9 cellular contexts compared by ENCODE assay signal in the genomic region with DNA sequence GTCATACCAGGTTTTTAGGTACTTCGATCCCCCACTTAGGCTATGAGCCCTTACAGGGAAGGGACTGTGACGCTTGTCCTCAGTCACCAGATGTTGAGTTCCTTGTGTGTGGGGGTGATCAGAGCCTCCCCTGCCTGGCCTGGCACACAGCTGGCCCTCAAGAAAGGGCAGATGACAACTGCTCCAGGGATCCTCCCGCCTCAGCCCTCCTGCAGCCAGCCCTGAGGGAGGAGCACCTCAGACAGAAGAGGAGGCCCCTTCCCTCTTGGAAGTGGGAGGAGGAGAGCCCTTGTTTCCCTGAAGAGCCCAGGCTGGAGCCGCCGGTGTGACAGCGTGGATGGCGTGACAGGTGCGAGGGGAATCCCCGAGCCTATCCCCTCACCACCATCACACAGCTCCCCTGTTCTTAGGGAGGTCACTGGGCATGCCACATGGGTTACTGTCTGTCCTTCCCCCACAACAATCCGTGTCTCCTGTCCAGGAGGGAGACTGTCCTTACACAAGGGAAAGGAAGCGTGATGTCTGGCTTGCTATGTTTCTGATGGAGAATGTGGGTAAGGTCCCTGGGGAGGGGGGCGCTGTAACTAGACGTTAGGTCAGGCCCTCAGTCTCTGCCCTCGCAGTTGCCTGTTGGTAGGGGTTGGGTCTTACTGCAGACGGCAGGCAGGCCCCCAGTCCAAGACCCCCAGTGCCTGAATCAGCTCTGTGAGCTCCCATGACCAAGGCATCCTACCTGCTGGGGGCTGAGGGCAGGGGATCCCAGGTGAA. TPM values are rescaled to one million over a fixed set of nuclear protein-coding genes. Genes with fewer than 3 reads are reported as not detected.
DNase-seq lines count a peak whose midpoint lies in the region; ATAC-seq and TF ChIP-seq lines count a peak whose summit lies in the region.
"Had no signal": no experiment of that assay in that cellular context is flagged by ENCODE, and none has a peak within 500 bp of the region (broad histone marks: within the 10 kb centered on the region; RNA-seq: fewer than 3 reads in every experiment).

No MANE protein-coding gene starts in this region.

- no peaks in the 10 kb centered on the region for H3K79me1 ChIP-seq in mesendoderm (ENCODE audit: low read length)

- H2BK5ac ChIP-seq in mesendoderm (ENCODE audit: low read length), result no peak overlapping the region

- H2AK5ac ChIP-seq in mesendoderm (ENCODE audit: low read length), result no peak overlapping the region

- H3K4me3 ChIP-seq in CD8-positive, alpha-beta T cell (ENCODE audit: low read depth, low read length), result peak overlapping the region; percentile 42
- H3K4me3 ChIP-seq in NB4 (ENCODE audit: low read depth, low read length) (no peak overlapping the region), esophagus muscularis mucosa (peak overlapping the region in 2 of 4 donors; percentile 36 to 42), sigmoid colon (peak overlapping the region in 3 of 4 donors; percentile 6 to 48 (median 42)), mesendoderm (ENCODE audit: low read length) (no peak overlapping the region)
- H3K4me3 ChIP-seq: cardiac muscle cell had no signal

- H3K4me2 ChIP-seq in mesendoderm (ENCODE audit: low read length), result no peak overlapping the region

- intact Hi-C loops in CD8-positive, alpha-beta T cell (cut with DNase I, micrococcal nuclease), result loop anchor here (2.0 to 5.0 kb wide), 3 partner anchors 17 to 1261 kb away; a partner anchor contains a TSS
- intact Hi-C loops in esophagus muscularis mucosa (cut with DNase I), result no loop called here
- intact Hi-C loops in sigmoid colon (cut with DNase I), result no loop called here

- H3K27ac ChIP-seq in CD8-positive, alpha-beta T cell (ENCODE audit: low read depth, low read length), result peak overlapping the region; percentile 85
- H3K27ac ChIP-seq in esophagus muscularis mucosa (replicated peaks in 1 of 4) (peak overlapping the region; percentile 45 to 67 (median 56)), sigmoid colon (peak overlapping the region; percentile 52 to 80 (median 74)), mesendoderm (ENCODE audit: low read depth, low read length) (no peak overlapping the region)
- H3K27ac ChIP-seq: cardiac muscle cell had no signal

- no peak overlapping the region for H3K4ac ChIP-seq in mesendoderm (ENCODE audit: low read depth, low read length)

- no peak overlapping the region for H3K23ac ChIP-seq in mesendoderm (ENCODE audit: low read length)

- peaks cover 42% of the 10 kb centered on the region for H3K4me1 ChIP-seq in CD8-positive, alpha-beta T cell (ENCODE audit: insufficient read depth, low read length)
- peaks cover 0 to 46% (median 44%) of the 10 kb centered on the region in 4 donors for H3K4me1 ChIP-seq in esophagus muscularis mucosa
- peaks cover 0 to 48% (median 42%) of the 10 kb centered on the region in 4 donors for H3K4me1 ChIP-seq in sigmoid colon
- H3K4me1 ChIP-seq in mesendoderm (ENCODE audit: control insufficient read depth, low read depth, low read length), result no peaks in the 10 kb centered on the region

- H3K4me3 Mint-ChIP-seq in CD8-positive, alpha-beta T cell, result peak overlapping the region; percentile 84
- H3K4me3 Mint-ChIP-seq in chondrocyte (ENCODE audit: unreplicated experiment), result no peak overlapping the region

- TF ChIP-seq POLR2A in NB4 (IDR thresholded peaks at IDR 0.05; ENCODE audit: extremely low read depth, insufficient read length) (no peak), esophagus muscularis mucosa (IDR thresholded peaks at IDR 0.05; ENCODE audit: low read depth) (no peak), sigmoid colon (IDR thresholded peaks at IDR 0.05) (no peak)

- no peak overlapping the region for H4K8ac ChIP-seq in mesendoderm (ENCODE audit: low read depth, low read length)

- peaks cover 7% of the 10 kb centered on the region for H3K36me3 Mint-ChIP-seq in CD8-positive, alpha-beta T cell
- H3K36me3 Mint-ChIP-seq in chondrocyte (ENCODE audit: low read depth), result peaks cover 18% of the 10 kb centered on the region

- H3K9ac ChIP-seq in mesendoderm (ENCODE audit: low read length), result no peak overlapping the region

- H3K27me3 Mint-ChIP-seq in CD8-positive, alpha-beta T cell (ENCODE audit: low read depth), result no peaks in the 10 kb centered on the region
- H3K27me3 Mint-ChIP-seq in chondrocyte (ENCODE audit: low read depth), result no peaks in the 10 kb centered on the region

- DNase-seq in CD8-positive, alpha-beta T cell, result peak in 2 of 7 experiments; percentile 16 to 27
- DNase-seq in NB4 (ENCODE audit: low read depth) (peak; percentile 86), esophagus muscularis mucosa (ENCODE audit: extremely low spot score) (no peak), sigmoid colon (no peak), COLO668 (lab: John Stamatoyannopoulos, UW; ENCODE audit: unreplicated experiment) (no peak), chondrocyte (ENCODE audit: low spot score) (no peak), mesenteric fat pad (ENCODE audit: low spot score) (no peak), mesendoderm (no peak)

- H3K27me3 ChIP-seq in CD8-positive, alpha-beta T cell (ENCODE audit: insufficient read depth, low read length), result no peaks in the 10 kb centered on the region
- H3K27me3 ChIP-seq in esophagus muscularis mucosa (no peaks in the 10 kb centered on the region), sigmoid colon (no peaks in the 10 kb centered on the region), mesendoderm (ENCODE audit: insufficient read depth, low read length, poor library complexity) (no peaks in the 10 kb centered on the region)
- H3K27me3 ChIP-seq: cardiac muscle cell had no signal

- POLR2A ChIA-PET in CD8-positive, alpha-beta T cell (lab: Charles Lee), result interaction anchor here (1.1 to 3.2 kb wide), 4 partner anchors 11 to 948 kb away, joined by 4 to 13 read pairs (median 8); a partner anchor contains a TSS

- no peak for TF ChIP-seq EP300 in esophagus muscularis mucosa (IDR thresholded peaks at IDR 0.05)
- no peak for TF ChIP-seq EP300 in sigmoid colon (IDR thresholded peaks at IDR 0.05)

- CTCF ChIA-PET in CD8-positive, alpha-beta T cell (lab: Charles Lee), result interaction anchor here (0.8 kb wide), 1 partner anchor 16 kb away, joined by 3 read pairs; no protein-coding TSS in a partner anchor

- no peaks in the 10 kb centered on the region for H3K9me3 ChIP-seq in CD8-positive, alpha-beta T cell (ENCODE audit: low read length)
- H3K9me3 ChIP-seq in esophagus muscularis mucosa (no peaks in the 10 kb centered on the region), sigmoid colon (no peaks in the 10 kb centered on the region)

- H3K27ac Mint-ChIP-seq in CD8-positive, alpha-beta T cell, result peak overlapping the region; percentile 96
- no peak overlapping the region for H3K27ac Mint-ChIP-seq in chondrocyte (ENCODE audit: unreplicated experiment)

- H3K4me1 Mint-ChIP-seq in CD8-positive, alpha-beta T cell (ENCODE audit: low read depth), result peaks cover 47% of the 10 kb centered on the region
- peaks cover 14% of the 10 kb centered on the region for H3K4me1 Mint-ChIP-seq in chondrocyte (ENCODE audit: low read depth)

- no peak for ATAC-seq in CD8-positive, alpha-beta T cell

- H2BK120ac ChIP-seq in mesendoderm (ENCODE audit: low read depth, low read length), result no peak overlapping the region

- no peaks in the 10 kb centered on the region for H3K79me2 ChIP-seq in mesendoderm (ENCODE audit: control insufficient read depth, insufficient read depth, low read length)

- H3K18ac ChIP-seq in mesendoderm (ENCODE audit: low read length), result no peak overlapping the region

- no peaks in the 10 kb centered on the region for H3K9me3 Mint-ChIP-seq in CD8-positive, alpha-beta T cell
- H3K9me3 Mint-ChIP-seq in chondrocyte (ENCODE audit: low read depth), result no peaks in the 10 kb centered on the region

- H4K5ac ChIP-seq in mesendoderm (ENCODE audit: low read length), result no peak overlapping the region

- H3K36me3 ChIP-seq in CD8-positive, alpha-beta T cell (ENCODE audit: insufficient read depth, low read length), result peaks cover 3% of the 10 kb centered on the region
- peaks cover 15 to 63% (median 45%) of the 10 kb centered on the region in 4 donors for H3K36me3 ChIP-seq in esophagus muscularis mucosa
- H3K36me3 ChIP-seq in sigmoid colon, result peaks cover 0 to 28% (median 2%) of the 10 kb centered on the region in 4 donors
- peaks cover 20% of the 10 kb centered on the region for H3K36me3 ChIP-seq in mesendoderm (ENCODE audit: control insufficient read depth, insufficient read depth, low read length)

- TF ChIP-seq CTCF in CD8-positive, alpha-beta T cell (IDR thresholded peaks at IDR 0.05), result no peak
- peak; percentile 49 for TF ChIP-seq CTCF in NB4 (IDR thresholded peaks at IDR 0.05; ENCODE audit: low read depth, low read length)
- no peak for TF ChIP-seq CTCF in esophagus muscularis mucosa (IDR thresholded peaks at IDR 0.05)
- TF ChIP-seq CTCF in sigmoid colon (IDR thresholded peaks at IDR 0.05), result no peak
- TF ChIP-seq CTCF in chondrocyte (IDR thresholded peaks at IDR 0.05), result no peak

- no peak overlapping the region for H3K56ac ChIP-seq in mesendoderm (ENCODE audit: low read length)

- no peak overlapping the region for H2BK15ac ChIP-seq in mesendoderm (replicated peaks; ENCODE audit: low read depth)

- 80% methylated on average over 11 of the region's 15 CpGs for WGBS in esophagus muscularis mucosa
- WGBS in sigmoid colon, 2 donors, result 86 to 88% methylated on average over 15 of the region's 15 CpGs
- WGBS in mesendoderm (ENCODE audit: extremely low coverage, insufficient coverage, low lambda C conversion rate), result no CpG with 5 or more reads among the region's 15 CpGs

RNA-seq across cellular contexts. Expression of a gene that starts 31.5 kb away (rescaled TPM):
- total RNA-seq in CD8-positive, alpha-beta T cell, result 10 to 100 TPM; 27.5 to 29.8 TPM
- 10 to 100 TPM; 26.8 to 41.9 (median 30.8) TPM for total RNA-seq in esophagus muscularis mucosa
- total RNA-seq in sigmoid colon, result 10 to 100 TPM; 26.0 to 36.9 (median 33.6) TPM
- 10 to 100 TPM; 37.9 to 84.4 (median 53.5) TPM for polyA plus RNA-seq in sigmoid colon
- 14.7 to 23.3 TPM (median 20.7 TPM) in 3 replicates for total RNA-seq in chondrocyte
- 40.8 TPM for total RNA-seq in mesenteric fat pad
- 6.0 TPM for polyA plus RNA-seq in mesendoderm (2013, experiment 1 of 2)
- 6.6 TPM for polyA plus RNA-seq in mesendoderm (2013, experiment 2 of 2)

RNA-seq across cellular contexts. Expression of a gene that starts 55.1 kb away (rescaled TPM):
- 1 to 10 TPM; 3.6 to 4.1 TPM for total RNA-seq in CD8-positive, alpha-beta T cell
- total RNA-seq in esophagus muscularis mucosa (10 to 100 TPM; 23.9 to 45.0 (median 37.4) TPM), sigmoid colon (10 to 100 TPM; 21.6 to 33.8 (median 27.3) TPM), chondrocyte (33.7 to 42.7 TPM (median 36.0 TPM) in 3 replicates), mesenteric fat pad (50.5 TPM)
- polyA plus RNA-seq in sigmoid colon, result 10 to 100 TPM; 18.0 to 30.9 (median 25.0) TPM
- 38.0 TPM for polyA plus RNA-seq in mesendoderm (2013, experiment 1 of 2)
- polyA plus RNA-seq in mesendoderm (2013, experiment 2 of 2), result 35.8 TPM

Comparison
In these comparisons a context has a peak if more than half of its experiments do, and no peak if none do; other contexts are left out.
1. H3K4me3 ChIP-seq: peak in CD8-positive, alpha-beta T cell (single experiment) and sigmoid colon (3 of 4); none in NB4 (single experiment) and mesendoderm (single experiment).
2. intact Hi-C loops: an anchor here in CD8-positive, alpha-beta T cell (2.0 to 5.0 kb wide); none called in esophagus muscularis mucosa and sigmoid colon.